18 cellular contexts compared by ENCODE assay signal in genomic region chr20:10643560-10643873, GRCh38. TPM values are rescaled to one million over a fixed set of nuclear protein-coding genes. Genes with fewer than 3 reads are reported as not detected.
A peak's percentile ranks its signal among the peaks of the same experiment; 100 is the strongest.
DNase-seq lines count a peak whose midpoint lies in the region; TF ChIP-seq lines count a peak whose summit lies in the region.
"Had no signal": no experiment of that assay in that cellular context is flagged by ENCODE, and none has a peak within 500 bp of the region (broad histone marks: within the 10 kb centered on the region; RNA-seq: fewer than 3 reads in every experiment).

No MANE protein-coding gene starts in this region.

- no peaks in the 10 kb centered on the region for H3K27me3 Mint-ChIP-seq in osteocyte (ENCODE audit: unreplicated experiment)

- H3K9me3 ChIP-seq in BLaER1 (no peaks in the 10 kb centered on the region), SJCRH30 (replicated peaks) (no peaks in the 10 kb centered on the region)
- H3K9me3 ChIP-seq: gastrocnemius medialis, upper lobe of left lung had no signal

- H3K36me3 Mint-ChIP-seq in osteocyte (ENCODE audit: unreplicated experiment), result peaks cover 86% of the 10 kb centered on the region
- H3K36me3 Mint-ChIP-seq: IgD-negative memory B cell had no signal

- DNase-seq in SJCRH30, result no peak
- DNase-seq in epithelial cell of prostate (ENCODE audit: low read depth, low spot score), result no peak
- DNase-seq in osteocyte (ENCODE audit: extremely low spot score, unreplicated experiment), result no peak
- no peak for DNase-seq in stimulated activated CD4-positive, alpha-beta T cell treated with anti-CD3 and anti-CD28 coated beads, Interleukin-2, amount 100 ng/mL, for 24 hours
- no peak for DNase-seq in cortex of kidney (lab: John Stamatoyannopoulos, UW)
- DNase-seq in NK-92 (lab: John Stamatoyannopoulos, UW; ENCODE audit: unreplicated experiment), result no peak
- DNase-seq in NCI-H2171 (lab: John Stamatoyannopoulos, UW), result no peak
- DNase-seq: activated CD4-positive, alpha-beta T cell treated with anti-CD3 and anti-CD28 coated beads, Interleukin-2, amount 50 U/mL, for 4 hours; activated CD8-positive, alpha-beta memory T cell treated with anti-CD3 and anti-CD28 coated beads, Interleukin-2, amount 50 U/mL, for 4 hours; activated naive CD4-positive, alpha-beta T cell treated with anti-CD3 and anti-CD28 coated beads, Interleukin-2, amount 50 U/mL, for 16 hours; gastrocnemius medialis; NCI-H146; stimulated activated CD4-positive, alpha-beta T cell treated with anti-CD3 and anti-CD28 coated beads, Interleukin-4, amount 100 ng/mL, for 24 hours; T-helper 17 cell; upper lobe of left lung had no signal

- H3K4me3 ChIP-seq in BLaER1, result no peak overlapping the region
- no peak overlapping the region for H3K4me3 ChIP-seq in SJCRH30
- H3K4me3 ChIP-seq: gastrocnemius medialis, GM23338, upper lobe of left lung had no signal

- H3K27ac Mint-ChIP-seq in osteocyte (ENCODE audit: unreplicated experiment), result peak overlapping the region; percentile 96
- H3K27ac Mint-ChIP-seq: GM23338, IgD-negative memory B cell, T-helper 17 cell had no signal

- peak overlapping the region; percentile 70 for H3K4me2 ChIP-seq in BLaER1
- H3K4me2 ChIP-seq: GM23338 had no signal

- H4K20me1 ChIP-seq in BLaER1, result no peaks in the 10 kb centered on the region; the same call in 1 of the 2 replicates

- H3K4me3 Mint-ChIP-seq in osteocyte (ENCODE audit: unreplicated experiment), result no peak overlapping the region
- H3K4me3 Mint-ChIP-seq: GM23338, IgD-negative memory B cell, T-helper 17 cell had no signal

- no peak for TF ChIP-seq CTCF in osteocyte (IDR thresholded peaks at IDR 0.05)

- no peak overlapping the region for H3K9ac ChIP-seq in BLaER1

- H3K27me3 ChIP-seq in BLaER1 (no peaks in the 10 kb centered on the region), SJCRH30 (no peaks in the 10 kb centered on the region)
- H3K27me3 ChIP-seq: gastrocnemius medialis, upper lobe of left lung had no signal

- H3K4me1 ChIP-seq in BLaER1 (peaks cover 34% of the 10 kb centered on the region), SJCRH30 (peaks cover 29% of the 10 kb centered on the region)
- H3K4me1 ChIP-seq: gastrocnemius medialis had no signal

- H3K9me3 Mint-ChIP-seq in osteocyte (ENCODE audit: unreplicated experiment), result no peaks in the 10 kb centered on the region
- H3K9me3 Mint-ChIP-seq: GM23338, IgD-negative memory B cell had no signal

- H3K27ac ChIP-seq in BLaER1, result no peak overlapping the region
- peak overlapping the region; percentile 76 for H3K27ac ChIP-seq in SJCRH30
- peak overlapping the region; percentile 80 for H3K27ac ChIP-seq in epithelial cell of prostate

- peaks cover 94% of the 10 kb centered on the region for H3K4me1 Mint-ChIP-seq in osteocyte (ENCODE audit: unreplicated experiment)
- H3K4me1 Mint-ChIP-seq: IgD-negative memory B cell, T-helper 17 cell had no signal

- H3K36me3 ChIP-seq in BLaER1, result no peaks in the 10 kb centered on the region
- peaks cover 30% of the 10 kb centered on the region; the same call in 1 of the 2 replicates for H3K36me3 ChIP-seq in SJCRH30

RNA-seq across cellular contexts. Expression of gene JAG1, which starts 30.3 kb away (rescaled TPM):
- total RNA-seq in SJCRH30 (2014; rRNA removed; shearing (Covaris generic)), result 8.8 TPM in 2 replicates
- total RNA-seq in osteocyte, result 246 and 254 TPM in 2 replicates

Comparison
In these comparisons a context has a peak if more than half of its experiments do, and no peak if none do; other contexts are left out.
1. RNA of gene JAG1, which starts 30.3 kb away (total RNA-seq): 246 to 254 TPM in osteocyte; 8.8 TPM in SJCRH30; every median in the first group is over 10 times any median in the second.